ENCODE assay signal across 4 cellular contexts in genomic region chr2:138021154-138021553, GRCh38. TPM values are rescaled to one million over a fixed set of nuclear protein-coding genes. Genes with fewer than 3 reads are reported as not detected.
"Had no signal": no experiment of that assay in that cellular context is flagged by ENCODE, and none has a peak within 500 bp of the region (broad histone marks: within the 10 kb centered on the region; RNA-seq: fewer than 3 reads in every experiment).

No MANE protein-coding gene starts in this region.

- ATAC-seq: GM12878 had no signal

- H3K4me3 ChIP-seq: GM12878 had no signal

- DNase-seq: GDM1, GF-D8 had no signal

RNA-seq across cellular contexts. Expression of gene HNMT, which starts 56.9 kb away (rescaled TPM):
- total RNA-seq: G401, GM12878 had no signal
- polyA plus RNA-seq: GM12878 had no signal
